In the genomic region with DNA sequence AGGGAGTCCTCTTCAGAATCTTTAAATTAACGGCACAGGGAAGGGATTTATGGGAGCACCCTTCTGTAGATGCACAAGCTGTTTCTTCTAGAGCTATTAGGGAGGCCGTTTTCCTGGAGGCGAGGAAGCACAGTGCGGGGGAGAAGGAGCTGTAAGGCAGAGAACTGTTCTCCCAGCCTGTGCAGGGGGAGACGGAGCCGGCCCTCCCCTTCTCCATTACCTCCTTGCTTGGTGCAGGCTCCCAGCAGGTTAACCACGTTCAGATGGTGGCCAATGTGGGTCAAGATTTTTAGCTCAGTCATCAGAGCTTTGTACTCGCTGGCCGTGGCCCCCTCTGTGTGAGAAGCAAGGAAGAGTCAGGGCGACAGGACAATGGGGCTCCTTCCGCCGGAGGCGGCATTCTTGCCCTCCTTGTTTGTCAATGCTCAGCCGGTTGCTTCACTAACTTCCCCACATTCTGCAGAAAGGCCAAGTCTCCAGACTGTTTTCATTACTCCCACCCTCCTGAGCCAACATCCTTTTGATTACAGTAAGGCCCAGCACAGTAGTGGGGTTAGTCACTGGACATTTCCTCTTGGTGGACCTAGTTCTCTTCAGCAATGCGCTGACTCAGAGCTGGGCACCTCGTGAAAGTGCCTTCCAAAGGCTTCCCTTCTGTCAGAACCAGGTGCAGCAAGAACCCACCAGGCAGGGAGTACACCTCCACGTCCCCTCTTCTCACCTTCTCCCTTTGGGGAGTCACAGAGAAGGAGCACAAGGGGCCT, we compare ENCODE assay signal across 11 cellular contexts.
DNase-seq lines count a peak whose midpoint lies in the region; ATAC-seq and TF ChIP-seq lines count a peak whose summit lies in the region.
"Had no signal": no experiment of that assay in that cellular context is flagged by ENCODE, and none has a peak within 500 bp of the region (broad histone marks: within the 10 kb centered on the region; RNA-seq: fewer than 3 reads in every experiment).

No MANE protein-coding gene starts in this region.

- H3K4me1 Mint-ChIP-seq in MCF 10A (ENCODE audit: insufficient read depth, unreplicated experiment) (no peaks in the 10 kb centered on the region), endodermal cell (peaks cover 7% of the 10 kb centered on the region)
- peaks cover 2% of the 10 kb centered on the region for H3K4me1 Mint-ChIP-seq in activated naive CD4-positive, alpha-beta T cell treated with anti-CD3 and anti-CD28 coated beads, Interleukin-2, amount 10 ng/mL, durations not matched to agents 7 days and 5 days
- H3K4me1 Mint-ChIP-seq: activated T-helper 17 cell treated with anti-CD3 and anti-CD28 coated beads, Interleukin-2, amount 50 U/mL, for 72 hours had no signal

- H3K4me3 ChIP-seq in mammary epithelial cell (replicated peaks in 1 of 3; ENCODE audit: insufficient read depth in 1 of 3, low read depth in 2 of 3, low read length in 3 of 3), result no peak overlapping the region
- H3K4me3 ChIP-seq in endodermal cell (ENCODE audit: low read length), result no peak overlapping the region
- H3K4me3 ChIP-seq in left lung, result no peak overlapping the region
- no peak overlapping the region for H3K4me3 ChIP-seq in uterus

- TF ChIP-seq POLR2A in uterus (IDR thresholded peaks at IDR 0.05), result no peak

- no peaks in the 10 kb centered on the region for H3K9me3 Mint-ChIP-seq in MCF 10A (ENCODE audit: unreplicated experiment)
- peaks cover 11% of the 10 kb centered on the region for H3K9me3 Mint-ChIP-seq in endodermal cell
- H3K9me3 Mint-ChIP-seq in activated naive CD4-positive, alpha-beta T cell treated with anti-CD3 and anti-CD28 coated beads, Interleukin-2, amount 10 ng/mL, durations not matched to agents 7 days and 5 days, result no peaks in the 10 kb centered on the region
- H3K9me3 Mint-ChIP-seq: activated T-helper 17 cell treated with anti-CD3 and anti-CD28 coated beads, Interleukin-2, amount 50 U/mL, for 72 hours had no signal

- BruUV-seq in MCF 10A (replicated peaks; lab: Mats Ljungman, UMichigan), result no TSS peak
- no TSS peak for BruUV-seq in mammary epithelial cell (replicated peaks; lab: Mats Ljungman, UMichigan)

- H3K4me1 ChIP-seq in mammary epithelial cell (ENCODE audit: insufficient read depth, low read length), result no peaks in the 10 kb centered on the region
- H3K4me1 ChIP-seq in endodermal cell (ENCODE audit: control insufficient read depth, insufficient read depth, low read length), result peaks cover 7% of the 10 kb centered on the region
- peaks cover 7 to 21% of the 10 kb centered on the region in 2 donors for H3K4me1 ChIP-seq in left lung
- no peaks in the 10 kb centered on the region for H3K4me1 ChIP-seq in uterus

- H3K9ac ChIP-seq in mammary epithelial cell (ENCODE audit: insufficient read depth, low read length) (no peak overlapping the region), endodermal cell (ENCODE audit: extremely low read depth, low read length, poor library complexity, severe bottlenecking) (no peak overlapping the region)

- H4K20me1 ChIP-seq in mammary epithelial cell (ENCODE audit: insufficient read depth, low read length), result no peaks in the 10 kb centered on the region

- dilution Hi-C loops in mammary epithelial cell (cut with HindIII; ENCODE audit: low sequenced_read_pairs), result no loop called here

- H3K27me3 ChIP-seq in mammary epithelial cell (ENCODE audit: insufficient read depth, low read length) (peaks cover 2% of the 10 kb centered on the region), endodermal cell (ENCODE audit: control insufficient read depth, insufficient read depth, low read length, poor library complexity, severe bottlenecking) (no peaks in the 10 kb centered on the region), left lung (peaks cover 0 to 7% of the 10 kb centered on the region in 2 donors), uterus (no peaks in the 10 kb centered on the region)

- no peaks in the 10 kb centered on the region for H3K79me2 ChIP-seq in mammary epithelial cell (ENCODE audit: insufficient read depth, low read length)

- H3K27ac Mint-ChIP-seq in MCF 10A (ENCODE audit: low read depth, unreplicated experiment), result no peak overlapping the region
- peak overlapping the region; percentile 7 for H3K27ac Mint-ChIP-seq in endodermal cell
- H3K27ac Mint-ChIP-seq in activated naive CD4-positive, alpha-beta T cell treated with anti-CD3 and anti-CD28 coated beads, Interleukin-2, amount 10 ng/mL, durations not matched to agents 7 days and 5 days, result no peak overlapping the region
- H3K27ac Mint-ChIP-seq: activated T-helper 17 cell treated with anti-CD3 and anti-CD28 coated beads, Interleukin-2, amount 50 U/mL, for 72 hours had no signal

- ATAC-seq in left lung, result peak; percentile 91
- ATAC-seq: activated T-helper 17 cell treated with anti-CD3 and anti-CD28 coated beads, Interleukin-2, amount 50 U/mL, for 72 hours had no signal

- TF ChIP-seq CTCF in MCF 10A (IDR thresholded peaks at IDR 0.05; ENCODE audit: unreplicated experiment) (no peak), mammary epithelial cell (conservative IDR thresholded peaks at IDR 0.05 in 1 of 2, IDR thresholded peaks at IDR 0.05 in 1 of 2; ENCODE audit: extremely low read depth in 1 of 2, insufficient read depth in 1 of 2, low read depth in 1 of 2, low read length in 2 of 2) (no peak), endodermal cell (conservative IDR thresholded peaks at IDR 0.05) (no peak), left lung (IDR thresholded peaks at IDR 0.05) (no peak), uterus (IDR thresholded peaks at IDR 0.05) (no peak)

- intact Hi-C loops in MCF 10A (cut with micrococcal nuclease), result no loop called here
- intact Hi-C loops in mammary epithelial cell (cut with micrococcal nuclease), result loop anchor here (10.0 kb wide), 1 partner anchor 1035 kb away; no protein-coding TSS in a partner anchor
- intact Hi-C loops in left lung (cut with DNase I), result loop anchor here in 1 of 2 donors (10.0 kb wide), 2 partner anchors 305 to 465 kb away; no protein-coding TSS in a partner anchor
- intact Hi-C loops in uterus (cut with DNase I; ENCODE audit: low total_unique reads), result no loop called here

- H3K27me3 Mint-ChIP-seq in MCF 10A (ENCODE audit: insufficient read depth, unreplicated experiment) (no peaks in the 10 kb centered on the region), endodermal cell (ENCODE audit: insufficient read depth) (peaks cover 4% of the 10 kb centered on the region)
- H3K27me3 Mint-ChIP-seq in activated naive CD4-positive, alpha-beta T cell treated with anti-CD3 and anti-CD28 coated beads, Interleukin-2, amount 10 ng/mL, durations not matched to agents 7 days and 5 days, result peaks cover 16% of the 10 kb centered on the region

- no peak overlapping the region for H2AFZ ChIP-seq in mammary epithelial cell (ENCODE audit: low read depth, low read length)

- no peaks in the 10 kb centered on the region for H3K9me3 ChIP-seq in mammary epithelial cell (replicated peaks; ENCODE audit: insufficient read depth, low read length)
- H3K9me3 ChIP-seq in endodermal cell (ENCODE audit: control insufficient read depth, low read length), result no peaks in the 10 kb centered on the region
- no peaks in the 10 kb centered on the region for H3K9me3 ChIP-seq in left lung
- H3K9me3 ChIP-seq in uterus, result no peaks in the 10 kb centered on the region

- POLR2A ChIA-PET in MCF 10A (lab: Yijun Ruan, JAX), result no interaction called here

- DNase-seq in MCF 10A (ENCODE audit: unreplicated experiment) (peak; percentile 4), mammary epithelial cell (no peak), endodermal cell (no peak), left lung (peak in 1 of 2 donors; percentile 42), uterus (peak; percentile 22 to 24), SHP77 treated with DMSO at 0.1 percent for 48 hours (lab: John Stamatoyannopoulos, UW) (no peak), iPS-NIHi7 (ENCODE audit: extremely low spot score) (no peak)
- DNase-seq in activated naive CD4-positive, alpha-beta T cell treated with anti-CD3 and anti-CD28 coated beads, Interleukin-2, amount 10 ng/mL, durations not matched to agents 7 days and 5 days, result no peak
- DNase-seq: NCI-H2029 had no signal

- H3K27ac ChIP-seq in mammary epithelial cell (ENCODE audit: insufficient read depth, low read depth, low read length) (no peak overlapping the region), endodermal cell (ENCODE audit: low read depth, low read length) (no peak overlapping the region), left lung (no peak overlapping the region), uterus (no peak overlapping the region)
- H3K27ac ChIP-seq: 22Rv1 had no signal

- no peak overlapping the region for H3K4me2 ChIP-seq in mammary epithelial cell (ENCODE audit: insufficient read depth, low read depth, low read length)

- H3K36me3 Mint-ChIP-seq in MCF 10A (ENCODE audit: insufficient read depth, unreplicated experiment) (no peaks in the 10 kb centered on the region), endodermal cell (ENCODE audit: low read depth) (no peaks in the 10 kb centered on the region)
- H3K36me3 Mint-ChIP-seq in activated naive CD4-positive, alpha-beta T cell treated with anti-CD3 and anti-CD28 coated beads, Interleukin-2, amount 10 ng/mL, durations not matched to agents 7 days and 5 days, result no peaks in the 10 kb centered on the region

- in situ Hi-C loops in mammary epithelial cell (cut with MboI; ENCODE audit: low sequenced_read_pairs in 2 of 2), result loop anchor here (10.0 kb wide), 1 partner anchor 465 kb away; no protein-coding TSS in a partner anchor

- 81% methylated on average over 15 of the region's 17 CpGs for WGBS in mammary epithelial cell (ENCODE audit: low coverage, missing lambda C conversion rate)
- 83 to 89% methylated on average over 14 to 17 of the region's 17 CpGs for WGBS in endodermal cell (ENCODE audit: insufficient coverage in 1 of 2, insufficient read length in 1 of 2), 2 experiments

- H3K4me3 Mint-ChIP-seq in MCF 10A (ENCODE audit: unreplicated experiment), result no peak overlapping the region
- no peak overlapping the region for H3K4me3 Mint-ChIP-seq in endodermal cell
- no peak overlapping the region for H3K4me3 Mint-ChIP-seq in activated naive CD4-positive, alpha-beta T cell treated with anti-CD3 and anti-CD28 coated beads, Interleukin-2, amount 10 ng/mL, durations not matched to agents 7 days and 5 days
- H3K4me3 Mint-ChIP-seq: activated T-helper 17 cell treated with anti-CD3 and anti-CD28 coated beads, Interleukin-2, amount 50 U/mL, for 72 hours had no signal

- CTCF ChIA-PET in MCF 10A (lab: Yijun Ruan, JAX), result interaction anchor here (0.7 to 2.5 kb wide), 3 partner anchors 17 to 424 kb away, joined by 3 to 14 read pairs (median 4); no protein-coding TSS in a partner anchor
- CTCF ChIA-PET in mammary epithelial cell (lab: Charles Lee; ENCODE audit: low non-redundant PET), result interaction anchor here (0.5 kb wide), 1 partner anchor 267 kb away, joined by 3 read pairs; no protein-coding TSS in a partner anchor
- CTCF ChIA-PET in activated naive CD4-positive, alpha-beta T cell treated with anti-CD3 and anti-CD28 coated beads, Interleukin-2, amount 10 ng/mL, durations not matched to agents 7 days and 5 days (lab: Charles Lee), result no interaction called here

- no peaks in the 10 kb centered on the region for H3K36me3 ChIP-seq in mammary epithelial cell (ENCODE audit: insufficient read depth, low read length)
- no peaks in the 10 kb centered on the region for H3K36me3 ChIP-seq in endodermal cell (ENCODE audit: control insufficient read depth, insufficient read depth, low read length)
- no peaks in the 10 kb centered on the region for H3K36me3 ChIP-seq in left lung
- H3K36me3 ChIP-seq in uterus, result no peaks in the 10 kb centered on the region

Comparison
In these comparisons a context has a peak if more than half of its experiments do, and no peak if none do; other contexts are left out.
1. DNase-seq: peak in MCF 10A (single experiment) and uterus (2 of 2); none in mammary epithelial cell (single experiment), endodermal cell (single experiment), SHP77 treated with DMSO at 0.1 percent for 48 hours (single experiment), activated naive CD4-positive, alpha-beta T cell treated with anti-CD3 and anti-CD28 coated beads, Interleukin-2, amount 10 ng/mL, durations not matched to agents 7 days and 5 days (single experiment) and iPS-NIHi7 (single experiment).